In the genomic region with DNA sequence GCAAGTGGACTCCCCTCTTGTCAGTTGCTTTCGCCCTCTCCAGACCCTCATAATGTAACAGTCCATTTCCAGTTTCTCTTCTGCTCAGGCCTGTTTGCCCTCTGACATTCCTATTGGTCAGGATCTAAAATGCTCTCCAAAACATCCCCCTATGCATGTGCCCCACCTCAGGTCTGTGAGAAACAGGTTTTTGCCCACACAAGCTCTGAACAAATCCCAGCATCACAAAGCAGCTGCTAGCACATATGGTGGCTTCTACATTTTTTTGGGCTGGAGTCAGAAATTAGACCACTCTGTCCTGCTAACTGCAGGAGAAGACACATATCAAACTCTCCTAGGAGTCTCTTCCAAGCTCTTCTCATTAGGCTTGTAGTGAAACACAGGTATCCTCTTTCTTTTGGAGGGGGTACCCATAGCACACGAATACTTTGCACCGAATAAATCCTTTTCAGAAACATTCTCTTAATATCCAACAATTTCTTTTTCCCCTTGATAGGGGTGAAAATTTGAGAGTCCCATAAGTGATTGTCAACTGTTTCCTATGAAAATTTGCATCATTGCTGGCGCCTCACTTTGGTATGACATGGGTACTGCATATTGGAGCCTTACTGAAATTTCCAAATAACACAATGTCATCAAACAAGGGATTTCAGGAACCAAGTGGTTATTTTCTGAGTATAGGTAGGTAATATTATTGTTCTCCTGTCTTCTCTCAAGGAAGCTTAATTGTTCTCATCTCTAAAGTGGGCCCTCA, we compare ENCODE assay signal across 16 cellular contexts. TPM values are rescaled to one million over a fixed set of nuclear protein-coding genes. Genes with fewer than 3 reads are reported as not detected.
DNase-seq lines count a peak whose midpoint lies in the region; ATAC-seq and TF ChIP-seq lines count a peak whose summit lies in the region.
"Had no signal": no experiment of that assay in that cellular context is flagged by ENCODE, and none has a peak within 500 bp of the region (broad histone marks: within the 10 kb centered on the region; RNA-seq: fewer than 3 reads in every experiment).

No MANE protein-coding gene starts in this region.

- H4K8ac ChIP-seq in IMR-90 (ENCODE audit: low read depth in 2 of 2, low read length in 2 of 2): no peak overlapping the region

- H4K5ac ChIP-seq in IMR-90 (ENCODE audit: low read depth, low read length): no peak overlapping the region

- H3K36me3 ChIP-seq in IMR-90 (ENCODE audit: control insufficient read depth, insufficient read depth, low read length) (no peaks in the 10 kb centered on the region), neural progenitor cell (no peaks in the 10 kb centered on the region)
- H3K36me3 ChIP-seq: ovary, thyroid gland had no signal

- H3K56ac ChIP-seq in IMR-90 (ENCODE audit: extremely low read depth, insufficient read depth, low read length): no peak overlapping the region

- in situ Hi-C loops in IMR-90 (cut with MboI; ENCODE audit: low sequenced_read_pairs): no loop called here

- H3K18ac ChIP-seq in IMR-90 (ENCODE audit: low read depth, low read length): no peak overlapping the region

- CTCF ChIA-PET in IMR-90 (lab: Yijun Ruan, JAX): interaction anchor here (0.5 to 1.3 kb wide), 2 partner anchors 15 to 1888 kb away, joined by 3 read pairs; no protein-coding TSS in a partner anchor

- intact Hi-C loops in IMR-90 (cut with micrococcal nuclease): no loop called here

- no peak overlapping the region for H2AK5ac ChIP-seq in IMR-90 (ENCODE audit: low read depth, low read length)

- no peaks in the 10 kb centered on the region for H3K9me3 ChIP-seq in IMR-90 (ENCODE audit: control insufficient read depth, insufficient read depth, low read length)
- H3K9me3 ChIP-seq in neural progenitor cell (ENCODE audit: low read depth): no peaks in the 10 kb centered on the region
- H3K9me3 ChIP-seq: ovary, thyroid gland had no signal

- no peak for TF ChIP-seq POLR2A in IMR-90 (IDR thresholded peaks at IDR 0.05; ENCODE audit: low read depth, low read length)

- H3K27ac Mint-ChIP-seq in brain (peak overlapping the region in 4 of 5 experiments; percentile 3 to 67 (median 28)), neural progenitor cell (peak overlapping the region; percentile 77)

- peaks cover 25% of the 10 kb centered on the region for H3F3A ChIP-seq in neural progenitor cell (ENCODE audit: low read depth)

- no peaks in the 10 kb centered on the region for H3K79me2 ChIP-seq in neural progenitor cell (ENCODE audit: low read depth)

- TF ChIP-seq CTCF in IMR-90 (conservative IDR thresholded peaks at IDR 0.05; ENCODE audit: low read depth, low read length): peak; percentile 27
- peak in 1 of 2 experiments; percentile 56 for TF ChIP-seq CTCF in brain (conservative IDR thresholded peaks at IDR 0.05)
- TF ChIP-seq CTCF in neural progenitor cell (IDR thresholded peaks at IDR 0.05): peak; percentile 54

- H3K9me1 ChIP-seq in IMR-90 (ENCODE audit: insufficient read depth, low read length): no peaks in the 10 kb centered on the region

- no peak overlapping the region for H3K4me3 ChIP-seq in IMR-90 (ENCODE audit: insufficient read depth, low read depth, low read length)
- H3K4me3 ChIP-seq in neural progenitor cell: no peak overlapping the region
- H3K4me3 ChIP-seq: ovary, thyroid gland had no signal

- peaks cover 31% of the 10 kb centered on the region for H3K27me3 ChIP-seq in IMR-90 (ENCODE audit: control insufficient read depth, insufficient read depth, low read length)
- H3K27me3 ChIP-seq in neural progenitor cell: no peaks in the 10 kb centered on the region
- H3K27me3 ChIP-seq: ovary, thyroid gland had no signal

- no peak overlapping the region for H4K91ac ChIP-seq in IMR-90 (ENCODE audit: insufficient read depth, low read depth, low read length)

- no peak for TF ChIP-seq RAD21 in IMR-90 (IDR thresholded peaks at IDR 0.05; ENCODE audit: low read length)

- H3K4me2 ChIP-seq in IMR-90 (ENCODE audit: low read depth, low read length) (no peak overlapping the region), neural progenitor cell (no peak overlapping the region)

- H2BK15ac ChIP-seq in IMR-90 (ENCODE audit: low read depth, low read length): no peak overlapping the region

- H3K4me1 Mint-ChIP-seq in brain (peaks cover 57% of the 10 kb centered on the region), neural progenitor cell (peaks cover 48% of the 10 kb centered on the region)
- H3K4me1 Mint-ChIP-seq: immature natural killer cell had no signal

- H2BK120ac ChIP-seq in IMR-90 (ENCODE audit: low read depth, low read length): no peak overlapping the region

- H3K4me3 Mint-ChIP-seq in brain (no peak overlapping the region), neural progenitor cell (no peak overlapping the region)

- H3K4ac ChIP-seq in IMR-90 (ENCODE audit: low read depth, low read length): no peak overlapping the region

- no peaks in the 10 kb centered on the region for H3K27me3 Mint-ChIP-seq in brain
- H3K27me3 Mint-ChIP-seq in neural progenitor cell (ENCODE audit: insufficient read depth, low read depth): peaks cover 5% of the 10 kb centered on the region

- H2AFZ ChIP-seq in IMR-90 (replicated peaks; ENCODE audit: low read length, poor library complexity) (no peak overlapping the region), neural progenitor cell (replicated peaks) (peak overlapping the region; percentile 92)

- ATAC-seq in IMR-90 (ENCODE audit: low read depth) (no peak), HG02870 (IDR thresholded peaks at IDR 0.05; ENCODE audit: unreplicated experiment) (no peak), GM19324 (IDR thresholded peaks at IDR 0.05; ENCODE audit: low FRiP score, unreplicated experiment) (no peak)

- H4K20me1 ChIP-seq in IMR-90 (ENCODE audit: insufficient read depth, low read length): no peaks in the 10 kb centered on the region
- no peaks in the 10 kb centered on the region for H4K20me1 ChIP-seq in neural progenitor cell (ENCODE audit: low read depth)

- H3K14ac ChIP-seq in IMR-90 (replicated peaks; ENCODE audit: low read depth, low read length): no peak overlapping the region

- no peak overlapping the region for H2BK20ac ChIP-seq in IMR-90 (ENCODE audit: low read depth, low read length)

- H3K36me3 Mint-ChIP-seq in brain (no peaks in the 10 kb centered on the region), neural progenitor cell (no peaks in the 10 kb centered on the region)
- H3K36me3 Mint-ChIP-seq: immature natural killer cell had no signal

- DNase-seq in NCI-H2171 treated with DMSO at 0.1 percent for 48 hours (lab: John Stamatoyannopoulos, UW): peak; percentile 74
- no peak for DNase-seq in NCI-H2171 (lab: John Stamatoyannopoulos, UW)
- no peak for DNase-seq in IMR-90
- DNase-seq in neural progenitor cell (ENCODE audit: low spot score): no peak
- no peak for DNase-seq in cerebellar nuclear complex (lab: John Stamatoyannopoulos, UW)
- DNase-seq: ACHN; activated CD4-positive, CD25-positive, alpha-beta regulatory T cell; activated effector memory CD4-positive, alpha-beta T cell treated with anti-CD3 and anti-CD28 coated beads, Interleukin-2, amount 50 U/mL, for 16 hours; effector CD8-positive, alpha-beta T cell; immature natural killer cell; NCI-H1092; ovary had no signal

- POLR2A ChIA-PET in IMR-90 (lab: Charles Lee; ENCODE audit: unreplicated experiment): no interaction called here

- no TSS peak for BruUV-seq in IMR-90 (replicated peaks; lab: Mats Ljungman, UMichigan)

- no peak overlapping the region for H2AK9ac ChIP-seq in IMR-90 (replicated peaks; ENCODE audit: low read depth, low read length, poor library complexity)

- H3K9me3 Mint-ChIP-seq in brain (no peaks in the 10 kb centered on the region), neural progenitor cell (peaks cover 2% of the 10 kb centered on the region)
- H3K9me3 Mint-ChIP-seq: immature natural killer cell had no signal

- H3K4me1 ChIP-seq in IMR-90 (ENCODE audit: control insufficient read depth, insufficient read depth, low read length): no peaks in the 10 kb centered on the region
- H3K4me1 ChIP-seq in neural progenitor cell: peaks cover 18% of the 10 kb centered on the region

- dilution Hi-C loops in IMR-90 (cut with HindIII; ENCODE audit: low sequenced_read_pairs, unreplicated experiment): no loop called here

- no peaks in the 10 kb centered on the region for H3K79me1 ChIP-seq in IMR-90 (ENCODE audit: low read depth in 1 of 2, low read length in 2 of 2)

- WGBS in IMR-90 (ENCODE audit: extremely low coverage in 2 of 2, insufficient read length in 1 of 2), 2 experiments: 100% methylated on average over 1 of the region's 4 CpGs; no CpG with 5 or more reads in 1 of the 2 experiments

- no peak overlapping the region for H3K23ac ChIP-seq in IMR-90 (ENCODE audit: low read depth, low read length)

- H3K9ac ChIP-seq in IMR-90 (ENCODE audit: low read depth, low read length): no peak overlapping the region
- H3K9ac ChIP-seq in neural progenitor cell: no peak overlapping the region

- H3K27ac ChIP-seq in IMR-90 (ENCODE audit: insufficient read depth, low read length): no peak overlapping the region
- H3K27ac ChIP-seq in neural progenitor cell: no peak overlapping the region
- H3K27ac ChIP-seq: ovary, thyroid gland had no signal

- no peak overlapping the region for H2BK5ac ChIP-seq in IMR-90 (ENCODE audit: low read depth, low read length, poor library complexity, severe bottlenecking)

TF ChIP-seq in IMR-90, 13 proteins besides CTCF, POLR2A, EP300 and RAD21 (continues in another document):
- TF ChIP-seq MXI1 (IDR thresholded peaks at IDR 0.05; ENCODE audit: borderline replicate concordance, low read depth, low read length) (no peak), RCOR1 (IDR thresholded peaks at IDR 0.05; ENCODE audit: insufficient replicate concordance, low read length) (no peak), USF2 (IDR thresholded peaks at IDR 0.05; ENCODE audit: low read depth, low read length) (no peak), SMC3 (IDR thresholded peaks at IDR 0.05; ENCODE audit: low read depth, low read length) (no peak)

RNA-seq across cellular contexts. Expression of gene HSPA9, which starts 19.3 kb away (rescaled TPM):
- 456 and 472 TPM in 2 replicates for total RNA-seq in IMR-90 (2012; rRNA removed)
- polyA plus RNA-seq in IMR-90 (2012; rRNA removed): 133 and 157 TPM in 2 replicates
- 118 and 219 TPM in 2 replicates for polyA plus RNA-seq in IMR-90 (2012; cell fraction: cytosol; rRNA removed)
- 169 and 240 TPM in 2 replicates for polyA plus RNA-seq in IMR-90 (2012; cell fraction: nucleus; rRNA removed; ENCODE audit: low replicate concordance)
- 141 TPM for polyA plus RNA-seq in brain (ENCODE audit: insufficient read depth, low read depth, low replicate concordance)
- 259 and 276 TPM in 2 replicates for total RNA-seq in neural progenitor cell (ENCODE audit: low replicate concordance)

RNA-seq across cellular contexts. Expression of gene ETF1, which starts 51.4 kb away (rescaled TPM):
- 126 and 144 TPM in 2 replicates for total RNA-seq in IMR-90 (2012; rRNA removed)
- 45.4 and 53.2 TPM in 2 replicates for polyA plus RNA-seq in IMR-90 (2012; rRNA removed)
- polyA plus RNA-seq in IMR-90 (2012; cell fraction: cytosol; rRNA removed): 12.4 and 13.0 TPM in 2 replicates
- 9.0 and 49.9 TPM in 2 replicates for polyA plus RNA-seq in IMR-90 (2012; cell fraction: nucleus; rRNA removed; ENCODE audit: low replicate concordance)
- polyA plus RNA-seq in brain (ENCODE audit: insufficient read depth, low read depth, low replicate concordance): 27.4 TPM
- total RNA-seq in neural progenitor cell (ENCODE audit: low replicate concordance): 85.5 and 116 TPM in 2 replicates
